1 cellular context compared by ENCODE assay signal in the genomic region with DNA sequence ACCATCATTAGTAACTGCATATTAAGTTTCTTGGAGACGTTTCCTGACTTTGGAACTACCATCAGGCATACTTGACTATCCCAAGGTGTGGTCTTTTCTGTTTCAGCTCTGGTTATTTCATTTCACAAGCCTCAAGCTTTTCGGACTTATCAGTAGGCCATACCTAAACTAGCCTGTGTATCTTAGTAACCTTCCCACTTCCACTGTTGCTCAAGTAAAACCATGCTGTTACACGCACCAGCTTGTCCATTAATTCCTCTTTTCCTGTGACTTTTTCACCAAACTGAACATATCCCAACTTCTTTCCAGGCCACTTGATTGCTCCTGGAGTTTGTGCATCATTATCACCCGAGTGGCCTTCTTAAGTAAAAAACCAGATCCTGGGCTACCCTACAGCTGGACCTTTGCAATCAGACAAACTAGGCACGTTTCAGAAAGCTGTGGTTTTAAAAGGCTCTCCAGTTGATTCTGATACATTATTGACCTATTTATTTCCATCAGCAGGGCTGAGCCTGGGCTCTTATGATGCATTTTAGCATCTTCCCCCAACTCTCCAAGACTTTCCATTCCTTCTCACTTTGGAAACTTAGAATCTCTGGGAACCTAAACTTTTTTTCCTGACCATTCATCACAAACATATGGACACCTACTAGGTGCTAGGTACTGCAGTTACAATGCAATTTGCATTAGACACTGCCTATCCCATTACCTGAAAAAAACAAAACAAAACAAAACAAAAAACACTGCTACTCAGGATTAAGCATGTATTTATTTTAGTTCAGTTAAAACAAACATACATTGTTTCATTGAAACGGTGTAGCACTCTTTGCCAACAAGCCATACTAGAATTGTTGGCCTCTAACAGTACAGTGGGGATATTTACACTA.
TF ChIP-seq lines count a peak whose summit lies in the region.

No MANE protein-coding gene starts in this region.

TF ChIP-seq in K562, 482 proteins besides CTCF, POLR2A, EP300 and RAD21 (continued from another document):
- TF ChIP-seq, protein P1, sequence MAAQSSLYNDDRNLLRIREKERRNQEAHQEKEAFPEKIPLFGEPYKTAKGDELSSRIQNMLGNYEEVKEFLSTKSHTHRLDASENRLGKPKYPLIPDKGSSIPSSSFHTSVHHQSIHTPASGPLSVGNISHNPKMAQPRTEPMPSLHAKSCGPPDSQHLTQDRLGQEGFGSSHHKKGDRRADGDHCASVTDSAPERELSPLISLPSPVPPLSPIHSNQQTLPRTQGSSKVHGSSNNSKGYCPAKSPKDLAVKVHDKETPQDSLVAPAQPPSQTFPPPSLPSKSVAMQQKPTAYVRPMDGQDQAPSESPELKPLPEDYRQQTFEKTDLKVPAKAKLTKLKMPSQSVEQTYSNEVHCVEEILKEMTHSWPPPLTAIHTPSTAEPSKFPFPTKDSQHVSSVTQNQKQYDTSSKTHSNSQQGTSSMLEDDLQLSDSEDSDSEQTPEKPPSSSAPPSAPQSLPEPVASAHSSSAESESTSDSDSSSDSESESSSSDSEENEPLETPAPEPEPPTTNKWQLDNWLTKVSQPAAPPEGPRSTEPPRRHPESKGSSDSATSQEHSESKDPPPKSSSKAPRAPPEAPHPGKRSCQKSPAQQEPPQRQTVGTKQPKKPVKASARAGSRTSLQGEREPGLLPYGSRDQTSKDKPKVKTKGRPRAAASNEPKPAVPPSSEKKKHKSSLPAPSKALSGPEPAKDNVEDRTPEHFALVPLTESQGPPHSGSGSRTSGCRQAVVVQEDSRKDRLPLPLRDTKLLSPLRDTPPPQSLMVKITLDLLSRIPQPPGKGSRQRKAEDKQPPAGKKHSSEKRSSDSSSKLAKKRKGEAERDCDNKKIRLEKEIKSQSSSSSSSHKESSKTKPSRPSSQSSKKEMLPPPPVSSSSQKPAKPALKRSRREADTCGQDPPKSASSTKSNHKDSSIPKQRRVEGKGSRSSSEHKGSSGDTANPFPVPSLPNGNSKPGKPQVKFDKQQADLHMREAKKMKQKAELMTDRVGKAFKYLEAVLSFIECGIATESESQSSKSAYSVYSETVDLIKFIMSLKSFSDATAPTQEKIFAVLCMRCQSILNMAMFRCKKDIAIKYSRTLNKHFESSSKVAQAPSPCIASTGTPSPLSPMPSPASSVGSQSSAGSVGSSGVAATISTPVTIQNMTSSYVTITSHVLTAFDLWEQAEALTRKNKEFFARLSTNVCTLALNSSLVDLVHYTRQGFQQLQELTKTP (IDR thresholded peaks at IDR 0.05; ENCODE audit: low read depth in 1 of 2, partially characterized antibody in 2 of 2), result peak in 1 of 2 experiments; percentile 19
- TF ChIP-seq ILF3 (IDR thresholded peaks at IDR 0.05; ENCODE audit: borderline replicate concordance) (peak; percentile 92), IRF9 (tag; IDR thresholded peaks at IDR 0.05) (no peak), HOXB6 (CRISPR knock-in tag; IDR thresholded peaks at IDR 0.05; ENCODE audit: borderline replicate concordance) (peak; percentile 90), PTTG1 (tag; IDR thresholded peaks at IDR 0.05; ENCODE audit: low read depth) (no peak), ZNF263 (CRISPR knock-in tag; IDR thresholded peaks at IDR 0.05; ENCODE audit: borderline replicate concordance) (no peak)
- TF ChIP-seq, protein P2, sequence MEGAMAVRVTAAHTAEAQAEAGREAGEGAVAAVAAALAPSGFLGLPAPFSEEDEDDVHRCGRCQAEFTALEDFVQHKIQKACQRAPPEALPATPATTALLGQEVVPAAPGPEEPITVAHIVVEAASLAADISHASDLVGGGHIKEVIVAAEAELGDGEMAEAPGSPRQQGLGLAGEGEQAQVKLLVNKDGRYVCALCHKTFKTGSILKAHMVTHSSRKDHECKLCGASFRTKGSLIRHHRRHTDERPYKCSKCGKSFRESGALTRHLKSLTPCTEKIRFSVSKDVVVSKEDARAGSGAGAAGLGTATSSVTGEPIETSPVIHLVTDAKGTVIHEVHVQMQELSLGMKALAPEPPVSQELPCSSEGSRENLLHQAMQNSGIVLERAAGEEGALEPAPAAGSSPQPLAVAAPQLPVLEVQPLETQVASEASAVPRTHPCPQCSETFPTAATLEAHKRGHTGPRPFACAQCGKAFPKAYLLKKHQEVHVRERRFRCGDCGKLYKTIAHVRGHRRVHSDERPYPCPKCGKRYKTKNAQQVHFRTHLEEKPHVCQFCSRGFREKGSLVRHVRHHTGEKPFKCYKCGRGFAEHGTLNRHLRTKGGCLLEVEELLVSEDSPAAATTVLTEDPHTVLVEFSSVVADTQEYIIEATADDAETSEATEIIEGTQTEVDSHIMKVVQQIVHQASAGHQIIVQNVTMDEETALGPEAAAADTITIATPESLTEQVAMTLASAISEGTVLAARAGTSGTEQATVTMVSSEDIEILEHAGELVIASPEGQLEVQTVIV (CRISPR knock-in tag; IDR thresholded peaks at IDR 0.05; ENCODE audit: borderline replicate concordance), result peak; percentile 16; the same call in 1 of the 2 replicates
- TF ChIP-seq, protein P3, sequence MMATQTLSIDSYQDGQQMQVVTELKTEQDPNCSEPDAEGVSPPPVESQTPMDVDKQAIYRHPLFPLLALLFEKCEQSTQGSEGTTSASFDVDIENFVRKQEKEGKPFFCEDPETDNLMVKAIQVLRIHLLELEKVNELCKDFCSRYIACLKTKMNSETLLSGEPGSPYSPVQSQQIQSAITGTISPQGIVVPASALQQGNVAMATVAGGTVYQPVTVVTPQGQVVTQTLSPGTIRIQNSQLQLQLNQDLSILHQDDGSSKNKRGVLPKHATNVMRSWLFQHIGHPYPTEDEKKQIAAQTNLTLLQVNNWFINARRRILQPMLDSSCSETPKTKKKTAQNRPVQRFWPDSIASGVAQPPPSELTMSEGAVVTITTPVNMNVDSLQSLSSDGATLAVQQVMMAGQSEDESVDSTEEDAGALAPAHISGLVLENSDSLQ (IDR thresholded peaks at IDR 0.05), result no peak
